19 cellular contexts compared by ENCODE assay signal in genomic region chr3:159627229-159627628, GRCh38.
"Had no signal": no experiment of that assay in that cellular context is flagged by ENCODE, and none has a peak within 500 bp of the region (broad histone marks: within the 10 kb centered on the region; RNA-seq: fewer than 3 reads in every experiment).

No MANE protein-coding gene starts in this region.

- H3K27ac ChIP-seq: gastroesophageal sphincter, heart right ventricle, neural progenitor cell, ovary, testis, upper lobe of right lung had no signal

- H3K36me3 ChIP-seq: gastroesophageal sphincter, heart right ventricle, neural progenitor cell, ovary, upper lobe of right lung had no signal

- H3K9ac ChIP-seq: neural progenitor cell had no signal

- H2AFZ ChIP-seq: neural progenitor cell had no signal

- H3K4me1 ChIP-seq: gastroesophageal sphincter, testis, upper lobe of right lung had no signal

- H3K4me1 Mint-ChIP-seq: activated naive CD8-positive, alpha-beta T cell treated with anti-CD3 and anti-CD28 coated beads, Interleukin-2, amount 50 U/mL, for 24 hours; stimulated activated naive CD8-positive, alpha-beta T cell treated with anti-CD3 and anti-CD28 coated beads, Interleukin-15, amount 100 ng/mL, for 72 hours had no signal

- H3K36me3 Mint-ChIP-seq: neural progenitor cell had no signal

- H3K4me3 Mint-ChIP-seq: activated naive CD4-positive, alpha-beta T cell treated with anti-CD3 and anti-CD28 coated beads for 36 hours; activated naive CD8-positive, alpha-beta T cell treated with anti-CD3 and anti-CD28 coated beads, Interleukin-2, amount 50 U/mL, for 24 hours; neural progenitor cell; stimulated activated naive CD8-positive, alpha-beta T cell treated with anti-CD3 and anti-CD28 coated beads, Interleukin-15, amount 100 ng/mL, for 72 hours had no signal

- ATAC-seq: activated naive CD8-positive, alpha-beta T cell treated with anti-CD3 and anti-CD28 coated beads, Interleukin-2, amount 50 U/mL, for 24 hours; gastroesophageal sphincter; heart right ventricle; sciatic nerve; stimulated activated naive CD8-positive, alpha-beta T cell treated with anti-CD3 and anti-CD28 coated beads, Interleukin-15, amount 100 ng/mL, for 72 hours had no signal

- H3K27ac Mint-ChIP-seq: activated naive CD4-positive, alpha-beta T cell treated with anti-CD3 and anti-CD28 coated beads for 36 hours; activated naive CD8-positive, alpha-beta T cell treated with anti-CD3 and anti-CD28 coated beads, Interleukin-2, amount 50 U/mL, for 24 hours; activated T-helper 2 cell treated with anti-CD3 and anti-CD28 coated beads, Interferon-gamma antibody, Interleukin-2, Interleukin-4, amounts not matched to agents 10 μg/mL and 5 μg/mL and 100 μg/mL, durations not matched to agents 14 hours and 24 hours and 36 hours; neural progenitor cell; stimulated activated naive CD8-positive, alpha-beta T cell treated with anti-CD3 and anti-CD28 coated beads, Interleukin-15, amount 100 ng/mL, for 72 hours had no signal

- H3K4me3 ChIP-seq: gastroesophageal sphincter, heart right ventricle, lung, neural progenitor cell, ovary, testis, upper lobe of right lung had no signal

- H3K9me3 ChIP-seq: gastroesophageal sphincter, heart right ventricle, ovary, testis, upper lobe of right lung had no signal

- H3K27me3 ChIP-seq: gastroesophageal sphincter, heart right ventricle, neural progenitor cell, ovary, testis, upper lobe of right lung had no signal

- H3K4me2 ChIP-seq: neural progenitor cell had no signal

- H3K27me3 Mint-ChIP-seq: activated naive CD8-positive, alpha-beta T cell treated with anti-CD3 and anti-CD28 coated beads, Interleukin-2, amount 50 U/mL, for 24 hours; stimulated activated naive CD8-positive, alpha-beta T cell treated with anti-CD3 and anti-CD28 coated beads, Interleukin-15, amount 100 ng/mL, for 72 hours had no signal

- H3K9me3 Mint-ChIP-seq: activated naive CD4-positive, alpha-beta T cell treated with anti-CD3 and anti-CD28 coated beads for 36 hours; activated naive CD8-positive, alpha-beta T cell treated with anti-CD3 and anti-CD28 coated beads, Interleukin-2, amount 50 U/mL, for 24 hours; activated T-helper 2 cell treated with anti-CD3 and anti-CD28 coated beads, Interferon-gamma antibody, Interleukin-2, Interleukin-4, amounts not matched to agents 10 μg/mL and 5 μg/mL and 100 μg/mL, durations not matched to agents 14 hours and 24 hours and 36 hours; neural progenitor cell; stimulated activated naive CD8-positive, alpha-beta T cell treated with anti-CD3 and anti-CD28 coated beads, Interleukin-15, amount 100 ng/mL, for 72 hours had no signal

- DNase-seq: activated CD4-positive, alpha-beta T cell treated with anti-CD3 and anti-CD28 coated beads for 1 hour; activated CD4-positive, alpha-beta T cell treated with anti-CD3 and anti-CD28 coated beads, Interleukin-2, amount 50 U/mL, for 4 hours; activated naive CD4-positive, alpha-beta T cell treated with anti-CD3 and anti-CD28 coated beads for 36 hours; activated naive CD8-positive, alpha-beta T cell treated with anti-CD3 and anti-CD28 coated beads, Interleukin-2, amount 50 U/mL, for 24 hours; activated T-cell treated with anti-CD3 and anti-CD28 coated beads, Interleukin-2, amount 50 U/mL, for 1 hour; aorta; cerebellar nuclear complex; erythroblast; heart right ventricle; midbrain; ovary; stimulated activated naive CD8-positive, alpha-beta T cell treated with anti-CD3 and anti-CD28 coated beads, Interleukin-15, amount 100 ng/mL, for 72 hours; testis; upper lobe of right lung had no signal
